Comparison of ENCODE assay signal across 29 cellular contexts in the genomic region with DNA sequence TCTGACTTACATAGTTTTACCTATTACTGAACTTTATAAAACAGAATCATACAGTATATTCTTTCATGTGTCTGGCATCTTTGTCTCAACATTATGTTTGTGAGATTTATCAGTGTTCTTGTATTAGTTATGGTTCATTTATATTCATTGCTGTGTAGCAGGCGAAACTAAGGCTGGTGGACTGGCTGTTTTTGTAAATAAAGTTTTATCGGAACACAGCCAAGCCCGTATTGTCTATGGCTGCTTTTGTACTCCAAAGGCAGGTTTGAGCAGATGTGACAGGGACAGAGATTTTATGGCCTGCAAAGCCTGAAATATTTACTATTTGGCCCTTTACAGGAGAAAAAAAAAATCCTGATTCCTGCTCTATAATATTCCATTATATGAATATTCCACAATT.
"Had no signal": no experiment of that assay in that cellular context is flagged by ENCODE, and none has a peak within 500 bp of the region (broad histone marks: within the 10 kb centered on the region; RNA-seq: fewer than 3 reads in every experiment).

No MANE protein-coding gene starts in this region.

- H3K9me3 Mint-ChIP-seq: mesothelial cell of epicardium; naive B cell; natural killer cell treated with Interleukin-12 subunit alpha and Interleukin-12 subunit beta and Interleukin-15 and Interleukin-18, amount 100 ng/mL, for 72 hours; neural progenitor cell; stimulated activated effector memory CD8-positive, alpha-beta T cell treated with anti-CD3 and anti-CD28 coated beads, Interleukin-12 subunit alpha, Interleukin-12 subunit beta, amount 100 ng/mL, for 72 hours had no signal

- FAIRE-seq: colon, kidney, urothelium cell line had no signal

- DNase-seq: dorsolateral prefrontal cortex; effector CD4-positive, alpha-beta T cell; foreskin fibroblast; gastrocnemius medialis; heart left ventricle; kidney; mesenchymal stem cell; mucosa of descending colon; naive B cell; sigmoid colon; stimulated activated CD4-positive, alpha-beta T cell treated with anti-CD3 and anti-CD28 coated beads, Interleukin-2, amount 100 ng/mL, for 24 hours; stimulated activated CD4-positive, alpha-beta T cell treated with anti-CD3 and anti-CD28 coated beads, Interleukin-4, amount 100 ng/mL, for 24 hours; stimulated activated naive CD8-positive, alpha-beta T cell treated with anti-CD3 and anti-CD28 coated beads, Interleukin-15, Interleukin-2, amounts not matched to agents 100 U/mL and 50 U/mL, for 24 hours; substantia nigra; testis; upper lobe of left lung had no signal

- H3K36me3 Mint-ChIP-seq: mesothelial cell of epicardium had no signal

- H3K4me3 Mint-ChIP-seq: mesothelial cell of epicardium; naive B cell; natural killer cell treated with Interleukin-12 subunit alpha and Interleukin-12 subunit beta and Interleukin-15 and Interleukin-18, amount 100 ng/mL, for 72 hours; neural progenitor cell; stimulated activated effector memory CD8-positive, alpha-beta T cell treated with anti-CD3 and anti-CD28 coated beads, Interleukin-12 subunit alpha, Interleukin-12 subunit beta, amount 100 ng/mL, for 72 hours had no signal

- H3K27me3 Mint-ChIP-seq: naive B cell; natural killer cell treated with Interleukin-12 subunit alpha and Interleukin-12 subunit beta and Interleukin-15 and Interleukin-18, amount 100 ng/mL, for 72 hours had no signal

- H3K27ac Mint-ChIP-seq: mesothelial cell of epicardium; neural progenitor cell; stimulated activated effector memory CD8-positive, alpha-beta T cell treated with anti-CD3 and anti-CD28 coated beads, Interleukin-12 subunit alpha, Interleukin-12 subunit beta, amount 100 ng/mL, for 72 hours had no signal

- H3K27ac ChIP-seq: dorsolateral prefrontal cortex, epithelial cell of prostate, gastrocnemius medialis, heart left ventricle, hepatocyte, neural progenitor cell, prostate gland, right atrium auricular region, sigmoid colon, testis, tibial nerve, upper lobe of left lung had no signal

- ATAC-seq: esophagus mucosa; gastrocnemius medialis; heart left ventricle; left lobe of liver; mucosa of descending colon; natural killer cell treated with Interleukin-12 subunit alpha and Interleukin-12 subunit beta and Interleukin-15 and Interleukin-18, amount 100 ng/mL, for 72 hours; stimulated activated effector memory CD8-positive, alpha-beta T cell treated with anti-CD3 and anti-CD28 coated beads, Interleukin-12 subunit alpha, Interleukin-12 subunit beta, amount 100 ng/mL, for 72 hours; stimulated activated naive CD8-positive, alpha-beta T cell treated with anti-CD3 and anti-CD28 coated beads, Interleukin-15, Interleukin-2, amounts not matched to agents 100 U/mL and 50 U/mL, for 24 hours had no signal
